20 cellular contexts compared by ENCODE assay signal in the genomic region with DNA sequence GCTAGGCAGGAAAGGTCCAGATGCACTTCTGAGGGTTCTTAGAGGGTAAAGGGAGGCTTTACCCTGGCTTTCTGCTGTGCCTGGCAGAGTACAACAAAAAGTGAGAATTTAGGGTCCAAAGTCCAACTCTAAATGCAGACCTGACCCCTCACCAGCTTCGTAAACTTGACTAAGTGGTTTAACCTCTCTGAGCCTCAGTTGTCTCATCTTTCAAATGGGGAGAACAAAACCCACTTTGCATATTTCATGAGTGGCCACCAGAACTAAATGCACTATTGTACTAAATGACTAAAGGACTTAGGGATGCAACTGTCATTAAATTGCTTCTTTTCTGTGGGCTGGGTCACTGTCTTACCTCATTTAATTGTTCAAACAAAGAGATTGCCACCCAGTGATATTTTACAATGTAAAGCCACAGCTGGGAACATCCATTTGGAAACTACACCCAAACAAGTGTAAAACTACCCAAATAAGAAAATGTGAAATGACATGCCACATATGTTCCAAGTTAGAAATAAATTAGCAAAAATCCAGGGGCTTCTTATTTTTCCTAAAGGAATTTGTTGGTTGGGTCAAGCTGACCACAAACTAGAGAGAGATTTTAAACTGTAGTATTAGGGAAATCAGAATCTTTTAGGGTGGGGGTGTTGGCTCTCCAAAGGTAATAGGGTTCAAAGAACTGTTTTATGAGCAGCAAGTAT. TPM values are rescaled to one million over a fixed set of nuclear protein-coding genes. Genes with fewer than 3 reads are reported as not detected.
"Had no signal": no experiment of that assay in that cellular context is flagged by ENCODE, and none has a peak within 500 bp of the region (broad histone marks: within the 10 kb centered on the region; RNA-seq: fewer than 3 reads in every experiment).

No MANE protein-coding gene starts in this region.

- ATAC-seq: activated CD4-positive, CD25-positive, alpha-beta regulatory T cell treated with anti-CD3 and anti-CD28 coated beads, Interleukin-2, amount 50 U/mL, for 24 hours; activated naive CD8-positive, alpha-beta T cell treated with anti-CD3 and anti-CD28 coated beads, Interleukin-2, amount 50 U/mL, for 24 hours; activated T-cell treated with anti-CD3 and anti-CD28 coated beads, Interleukin-2, amount 50 U/mL, for 72 hours; left ventricle myocardium superior had no signal

- DNase-seq: activated CD4-positive, alpha-beta memory T cell treated with anti-CD3 and anti-CD28 coated beads, Interleukin-2, amount 10 ng/mL, durations not matched to agents 7 days and 5 days; activated CD4-positive, alpha-beta T cell treated with anti-CD3 and anti-CD28 coated beads, Interleukin-2, amount 10 ng/mL, durations not matched to agents 24 days and 14 days; activated effector memory CD4-positive, alpha-beta T cell treated with Interleukin-2 at 50 U/mL for 16 hours; activated naive CD4-positive, alpha-beta T cell treated with anti-CD3 and anti-CD28 coated beads, Interleukin-2, amount 10 ng/mL, durations not matched to agents 7 days and 5 days; activated naive CD8-positive, alpha-beta T cell treated with anti-CD3 and anti-CD28 coated beads, Interleukin-2, amount 50 U/mL, for 24 hours; activated T-cell treated with anti-CD3 and anti-CD28 coated beads, Interleukin-2, amount 50 U/mL, for 72 hours; aorta; brain microvascular endothelial cell; effector memory CD4-positive, alpha-beta T cell; left ventricle myocardium superior; mammary epithelial cell; nucleus accumbens; sigmoid colon; stimulated activated CD4-positive, alpha-beta T cell treated with anti-CD3 and anti-CD28 coated beads, Interleukin-4, amount 100 ng/mL, for 24 hours; stimulated activated naive CD4-positive, alpha-beta T cell treated with Interleukin-2 at 50 U/mL for 16 hours; upper lobe of left lung had no signal

- H3K27ac ChIP-seq: brain microvascular endothelial cell, esophagus muscularis mucosa, sigmoid colon, thoracic aorta, upper lobe of left lung had no signal

- H3K9me3 ChIP-seq: esophagus muscularis mucosa, sigmoid colon, thoracic aorta, upper lobe of left lung had no signal

- H3K27me3 ChIP-seq: brain microvascular endothelial cell, esophagus muscularis mucosa, sigmoid colon, upper lobe of left lung had no signal

- H3K36me3 ChIP-seq: brain microvascular endothelial cell, esophagus muscularis mucosa, sigmoid colon, thoracic aorta, upper lobe of left lung had no signal

- H3K4me3 ChIP-seq: esophagus muscularis mucosa, sigmoid colon, thoracic aorta, upper lobe of left lung had no signal

RNA-seq across cellular contexts. Expression of gene RIN2, which starts 48.3 kb away (rescaled TPM):
- total RNA-seq: activated CD4-positive, alpha-beta memory T cell treated with anti-CD3 and anti-CD28 coated beads, Interleukin-2, amount 10 ng/mL, durations not matched to agents 7 days and 5 days; activated CD4-positive, alpha-beta T cell treated with anti-CD3 and anti-CD28 coated beads, Interleukin-2, amount 10 ng/mL, durations not matched to agents 24 days and 14 days; activated T-cell treated with anti-CD3 and anti-CD28 coated beads, Interleukin-2, amount 50 U/mL, for 72 hours; T-helper 2 cell treated with Interferon-gamma antibody and Interleukin-4, amounts not matched to agents 100 ng/mL and 5 ng/mL, for 36 hours had no signal
